In genomic region chr5:67310740-67311139, GRCh38 we compare ENCODE assay signal across 24 cellular contexts.
"Had no signal": no experiment of that assay in that cellular context is flagged by ENCODE, and none has a peak within 500 bp of the region (broad histone marks: within the 10 kb centered on the region; RNA-seq: fewer than 3 reads in every experiment).

No MANE protein-coding gene starts in this region.

- DNase-seq: naive B cell; naive thymus-derived CD8-positive, alpha-beta T cell; nephron progenitor cell; occipital lobe; ovary; posterior cingulate gyrus; psoas muscle; right cardiac atrium; right lobe of liver; sigmoid colon; spleen; stimulated activated CD4-positive, alpha-beta T cell treated with anti-CD3 and anti-CD28 coated beads, Interleukin-12 subunit alpha, Interleukin-12 subunit beta, amount 100 ng/mL, for 4 hours; stimulated activated CD4-positive, alpha-beta T cell treated with anti-CD3 and anti-CD28 coated beads, Interleukin-1b, Interleukin-23, amount 100 ng/mL, for 48 hours; stimulated activated CD4-positive, alpha-beta T cell treated with anti-CD3 and anti-CD28 coated beads, Interleukin-4, amount 100 ng/mL, for 24 hours; stimulated activated naive B cell treated with anti-CD40 and anti-IgM and Interleukin-4, amounts not matched to agents 10 μg/mL and 1 μg/mL and 100 μg/mL, for 72 hours; stimulated activated naive CD4-positive, alpha-beta T cell treated with Interleukin-2 at 50 U/mL for 16 hours; stomach; thyroid gland; trophoblast cell; upper lobe of left lung had no signal

- H3K9me3 Mint-ChIP-seq: stimulated activated effector memory CD8-positive, alpha-beta T cell treated with anti-CD3 and anti-CD28 coated beads, Interleukin-12 subunit alpha, Interleukin-12 subunit beta, amount 100 ng/mL, for 72 hours; stimulated activated naive CD8-positive, alpha-beta T cell treated with anti-CD3 and anti-CD28 coated beads, Interleukin-15, Interleukin-2, amounts not matched to agents 100 ng/mL and 50 ng/mL, for 24 hours had no signal

- ATAC-seq: naive thymus-derived CD8-positive, alpha-beta T cell; psoas muscle; right cardiac atrium; right lobe of liver; stimulated activated effector memory CD8-positive, alpha-beta T cell treated with anti-CD3 and anti-CD28 coated beads, Interleukin-12 subunit alpha, Interleukin-12 subunit beta, amount 100 ng/mL, for 72 hours; stimulated activated naive B cell treated with anti-CD40 and anti-IgM and Interleukin-4, amounts not matched to agents 10 μg/mL and 1 μg/mL and 100 μg/mL, for 72 hours had no signal

- H3K27ac Mint-ChIP-seq: naive B cell; nephron progenitor cell; progenitor cell of endocrine pancreas; stimulated activated effector memory CD8-positive, alpha-beta T cell treated with anti-CD3 and anti-CD28 coated beads, Interleukin-12 subunit alpha, Interleukin-12 subunit beta, amount 100 ng/mL, for 72 hours; stimulated activated naive B cell treated with anti-CD40 and anti-IgM and Interleukin-4, amounts not matched to agents 10 μg/mL and 1 μg/mL and 100 μg/mL, for 72 hours; stimulated activated naive CD8-positive, alpha-beta T cell treated with anti-CD3 and anti-CD28 coated beads, Interleukin-15, Interleukin-2, amounts not matched to agents 100 ng/mL and 50 ng/mL, for 24 hours had no signal

- H3K4me3 Mint-ChIP-seq: naive B cell; nephron progenitor cell; neural crest cell; stimulated activated effector memory CD8-positive, alpha-beta T cell treated with anti-CD3 and anti-CD28 coated beads, Interleukin-12 subunit alpha, Interleukin-12 subunit beta, amount 100 ng/mL, for 72 hours; stimulated activated naive B cell treated with anti-CD40 and anti-IgM and Interleukin-4, amounts not matched to agents 10 μg/mL and 1 μg/mL and 100 μg/mL, for 72 hours; stimulated activated naive CD8-positive, alpha-beta T cell treated with anti-CD3 and anti-CD28 coated beads, Interleukin-15, Interleukin-2, amounts not matched to agents 100 ng/mL and 50 ng/mL, for 24 hours had no signal

- H3K36me3 Mint-ChIP-seq: naive B cell; stimulated activated effector memory CD8-positive, alpha-beta T cell treated with anti-CD3 and anti-CD28 coated beads, Interleukin-12 subunit alpha, Interleukin-12 subunit beta, amount 100 ng/mL, for 72 hours; stimulated activated naive B cell treated with anti-CD40 and anti-IgM and Interleukin-4, amounts not matched to agents 10 μg/mL and 1 μg/mL and 100 μg/mL, for 72 hours had no signal

- H3K27me3 Mint-ChIP-seq: naive B cell; naive thymus-derived CD8-positive, alpha-beta T cell; progenitor cell of endocrine pancreas; stimulated activated naive B cell treated with anti-CD40 and anti-IgM and Interleukin-4, amounts not matched to agents 10 μg/mL and 1 μg/mL and 100 μg/mL, for 72 hours; stimulated activated naive CD8-positive, alpha-beta T cell treated with anti-CD3 and anti-CD28 coated beads, Interleukin-15, Interleukin-2, amounts not matched to agents 100 ng/mL and 50 ng/mL, for 24 hours had no signal
